Comparison of ENCODE assay signal across 21 cellular contexts in the genomic region with DNA sequence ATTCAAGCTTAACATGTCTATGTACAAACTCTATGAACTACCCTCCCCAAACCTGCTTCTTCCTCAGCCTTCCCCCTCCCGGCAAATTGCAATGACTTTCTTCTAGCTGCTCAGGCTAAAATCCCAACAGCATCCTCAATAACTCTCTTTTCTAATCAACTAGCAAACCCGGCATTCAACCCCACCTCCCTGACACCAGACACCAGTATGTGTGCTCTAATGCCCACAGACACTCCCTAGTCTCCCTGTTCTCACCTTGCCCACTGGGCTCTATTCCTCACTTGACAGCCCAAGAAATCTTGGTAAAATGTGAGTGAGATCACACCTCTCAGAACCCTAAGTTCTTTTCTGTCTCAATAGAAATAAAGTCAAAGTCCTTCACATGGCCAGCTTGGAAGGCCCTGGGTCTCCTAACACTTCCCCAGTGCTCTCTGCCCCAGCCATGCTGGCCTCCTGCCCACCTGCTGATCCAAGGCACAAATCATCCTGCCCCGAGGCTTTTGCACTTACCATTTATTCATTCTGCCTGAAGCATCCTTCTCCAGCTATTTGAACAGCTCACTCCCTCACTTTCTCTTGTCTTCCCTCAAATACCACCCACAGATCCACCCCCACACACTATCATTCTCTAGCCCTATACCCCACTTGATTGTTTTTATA. TPM values are rescaled to one million over a fixed set of nuclear protein-coding genes. Genes with fewer than 3 reads are reported as not detected.
DNase-seq lines count a peak whose midpoint lies in the region; ATAC-seq and TF ChIP-seq lines count a peak whose summit lies in the region.
"Had no signal": no experiment of that assay in that cellular context is flagged by ENCODE, and none has a peak within 500 bp of the region (broad histone marks: within the 10 kb centered on the region; RNA-seq: fewer than 3 reads in every experiment).

No MANE protein-coding gene starts in this region.

- DNase-seq in NCI-H146 (lab: John Stamatoyannopoulos, UW) (peak; percentile 26), NCI-H146 treated with DMSO at 0.1 percent for 48 hours (lab: John Stamatoyannopoulos, UW; ENCODE audit: unreplicated experiment) (no peak), islet precursor cell (peak; percentile 11), sigmoid colon (peak; percentile 29), amygdala (lab: John Stamatoyannopoulos, UW) (no peak)
- DNase-seq: CD4-positive, alpha-beta memory T cell; DMS153; DMS79; GF-D8; HCEC 1CT; HFFc6; IMR-90 had no signal

- H3K27ac ChIP-seq in sigmoid colon, result no peak overlapping the region
- H3K27ac ChIP-seq: 22Rv1, BLaER1 had no signal

- no peaks in the 10 kb centered on the region for H3K9me3 ChIP-seq in sigmoid colon
- H3K9me3 ChIP-seq: BLaER1 had no signal

- TF ChIP-seq EP300 in sigmoid colon (IDR thresholded peaks at IDR 0.05), result no peak

- 79 to 84% methylated on average over 3 of the region's 3 CpGs for WGBS in sigmoid colon, 2 donors

- intact Hi-C loops in sigmoid colon (cut with DNase I), result no loop called here

- no peak for TF ChIP-seq CTCF in sigmoid colon (IDR thresholded peaks at IDR 0.05)

- H3K36me3 ChIP-seq in sigmoid colon, result no peaks in the 10 kb centered on the region
- H3K36me3 ChIP-seq: BLaER1 had no signal

- no peak overlapping the region for H3K4me3 ChIP-seq in sigmoid colon
- H3K4me3 ChIP-seq: BLaER1, GM23338 had no signal

- TF ChIP-seq POLR2A in sigmoid colon (IDR thresholded peaks at IDR 0.05), result no peak

- H3K27me3 ChIP-seq in sigmoid colon, result peaks cover 0 to 5% (median 0%) of the 10 kb centered on the region in 3 donors
- H3K27me3 ChIP-seq: BLaER1 had no signal

- ATAC-seq in GM18861 (IDR thresholded peaks at IDR 0.05; ENCODE audit: unreplicated experiment) (no peak), GM19395 (IDR thresholded peaks at IDR 0.05; ENCODE audit: unreplicated experiment) (no peak)
- ATAC-seq: GM23338 had no signal

- H3K4me1 ChIP-seq in sigmoid colon, result no peaks in the 10 kb centered on the region
- H3K4me1 ChIP-seq: BLaER1 had no signal

RNA-seq across cellular contexts. Expression of a gene that starts 26.3 kb away (rescaled TPM):
- total RNA-seq in sigmoid colon, result under 1 TPM in 1 of 4 donors, not detected in 3; 0.83 TPM
- polyA plus RNA-seq in sigmoid colon, result 10 to 100 TPM; 36.0 to 73.8 (median 46.8) TPM
- total RNA-seq: A673; CD4-positive, alpha-beta memory T cell; Daoy; GM23338; HFFc6; IMR-90 had no signal
- polyA plus RNA-seq: AG04450; CD14-positive monocyte; CD4-positive, alpha-beta memory T cell; GM23338; IMR-90 had no signal

Comparison
In these comparisons a context has a peak if more than half of its experiments do, and no peak if none do; other contexts are left out.
1. DNase-seq: peak in NCI-H146 (single experiment), islet precursor cell (single experiment) and sigmoid colon (single experiment); none in NCI-H146 treated with DMSO at 0.1 percent for 48 hours (single experiment) and amygdala (0 of 56).